In the genomic region with DNA sequence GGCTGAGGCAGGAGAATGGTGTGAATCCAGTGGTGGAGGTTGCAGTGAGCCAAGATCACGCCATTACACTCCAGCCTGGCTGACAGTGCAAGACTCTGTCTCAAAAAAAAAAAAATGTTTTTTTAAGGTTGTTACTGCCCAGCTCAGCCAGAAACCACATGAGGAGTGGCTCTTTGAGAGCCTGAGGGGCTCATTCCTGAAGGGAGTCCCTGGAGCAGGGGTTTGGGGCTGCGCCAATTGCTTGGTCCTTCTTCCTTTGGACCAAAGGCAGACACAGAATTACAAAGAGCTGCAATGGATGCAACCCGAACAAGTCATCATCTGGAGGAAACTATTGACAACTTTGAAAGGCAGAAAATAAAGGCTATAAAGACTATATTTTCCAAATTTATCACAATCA, we compare ENCODE assay signal across 37 cellular contexts.
"Had no signal": no experiment of that assay in that cellular context is flagged by ENCODE, and none has a peak within 500 bp of the region (broad histone marks: within the 10 kb centered on the region; RNA-seq: fewer than 3 reads in every experiment).

No MANE protein-coding gene starts in this region.

- H3K4me3 Mint-ChIP-seq: activated B cell treated with CpG ODN at 0.5 μM for 24 hours; activated CD4-positive, alpha-beta memory T cell treated with anti-CD3 and anti-CD28 coated beads for 36 hours; activated CD4-positive, alpha-beta T cell treated with anti-CD3 and anti-CD28 coated beads, Interleukin-2, amount 10 ng/mL, durations not matched to agents 24 days and 14 days; activated CD8-positive, alpha-beta T cell treated with anti-CD3 and anti-CD28 coated beads for 36 hours; activated naive CD4-positive, alpha-beta T cell treated with anti-CD3 and anti-CD28 coated beads for 36 hours; activated naive CD8-positive, alpha-beta T cell treated with anti-CD3 and anti-CD28 coated beads, Interleukin-2, amount 10 ng/mL, durations not matched to agents 7 days and 5 days; activated naive CD8-positive, alpha-beta T cell treated with anti-CD3 and anti-CD28 coated beads, Interleukin-2, amount 50 U/mL, for 24 hours; activated T-cell treated with anti-CD3 and anti-CD28 coated beads, Interleukin-2, amount 50 U/mL, for 4 hours; activated T-cell treated with anti-CD3 and anti-CD28 coated beads, Interleukin-2, amount 50 U/mL, for 72 hours; activated T-helper 1 cell treated with anti-CD3 and anti-CD28 coated beads, Interleukin-12 subunit alpha, Interleukin-12 subunit beta, Interleukin-2, Interleukin-4 antibody, amounts not matched to agents 30 ng/mL and 10 ng/mL and 1 ng/mL, durations not matched to agents 14 hours and 24 hours and 36 hours; activated T-helper 17 cell treated with anti-CD3 and anti-CD28 coated beads, Interleukin-2, amount 50 U/mL, for 72 hours; brain; central memory CD8-positive, alpha-beta T cell; T-helper 1 cell treated with Interleukin-12 subunit alpha and Interleukin-12 subunit beta and Interleukin-4 antibody, amounts not matched to agents 30 μg/mL and 1 μg/mL, for 36 hours; T-helper 2 cell treated with Interferon-gamma antibody and Interleukin-4, amounts not matched to agents 5 μg/mL and 100 μg/mL, for 36 hours had no signal

- H3K4me1 ChIP-seq: adrenal gland had no signal

- H3K27ac Mint-ChIP-seq: activated B cell treated with CpG ODN at 0.5 μM for 24 hours; activated CD4-positive, alpha-beta memory T cell treated with anti-CD3 and anti-CD28 coated beads for 36 hours; activated CD4-positive, alpha-beta T cell treated with anti-CD3 and anti-CD28 coated beads, Interleukin-2, amount 10 ng/mL, durations not matched to agents 24 days and 14 days; activated CD8-positive, alpha-beta T cell treated with anti-CD3 and anti-CD28 coated beads for 36 hours; activated naive CD4-positive, alpha-beta T cell treated with anti-CD3 and anti-CD28 coated beads for 36 hours; activated naive CD4-positive, alpha-beta T cell treated with anti-CD3 and anti-CD28 coated beads, Interleukin-2, amount 50 U/mL, for 72 hours; activated naive CD8-positive, alpha-beta T cell treated with anti-CD3 and anti-CD28 coated beads, Interleukin-2, amount 10 ng/mL, durations not matched to agents 7 days and 5 days; activated naive CD8-positive, alpha-beta T cell treated with anti-CD3 and anti-CD28 coated beads, Interleukin-2, amount 50 U/mL, for 24 hours; activated T-cell treated with anti-CD3 and anti-CD28 coated beads, Interleukin-2, amount 50 U/mL, for 72 hours; activated T-helper 1 cell treated with anti-CD3 and anti-CD28 coated beads, Interleukin-12 subunit alpha, Interleukin-12 subunit beta, Interleukin-2, Interleukin-4 antibody, amounts not matched to agents 30 ng/mL and 10 ng/mL and 1 ng/mL, durations not matched to agents 14 hours and 24 hours and 36 hours; activated T-helper 17 cell treated with anti-CD3 and anti-CD28 coated beads, Interleukin-2, amount 50 U/mL, for 72 hours; brain; T-helper 1 cell treated with Interleukin-12 subunit alpha and Interleukin-12 subunit beta and Interleukin-4 antibody, amounts not matched to agents 30 μg/mL and 1 μg/mL, for 36 hours; T-helper 2 cell treated with Interferon-gamma antibody and Interleukin-4, amounts not matched to agents 5 μg/mL and 100 μg/mL, for 36 hours had no signal

- DNase-seq: activated B cell treated with CpG ODN at 0.5 μM for 24 hours; activated CD4-positive, alpha-beta memory T cell treated with anti-CD3 and anti-CD28 coated beads for 36 hours; activated CD4-positive, alpha-beta T cell treated with anti-CD3 and anti-CD28 coated beads for 4 hours; activated CD4-positive, alpha-beta T cell treated with anti-CD3 and anti-CD28 coated beads, Interleukin-2, amount 10 ng/mL, durations not matched to agents 24 days and 14 days; activated CD4-positive, alpha-beta T cell treated with anti-CD3 and anti-CD28 coated beads, Interleukin-2, amount 50 U/mL, for 1 hour; activated CD4-positive, alpha-beta T cell treated with anti-CD3 and anti-CD28 coated beads, Interleukin-2, amount 50 U/mL, for 4 hours; activated CD4-positive, CD25-positive, alpha-beta regulatory T cell treated with anti-CD3 and anti-CD28 coated beads, Interleukin-2, amount 50 U/mL, for 72 hours; activated CD8-positive, alpha-beta memory T cell treated with anti-CD3 and anti-CD28 coated beads, Interleukin-2, amount 50 U/mL, for 4 hours; activated CD8-positive, alpha-beta T cell treated with anti-CD3 and anti-CD28 coated beads for 36 hours; activated effector memory CD4-positive, alpha-beta T cell treated with anti-CD3 and anti-CD28 coated beads, Interleukin-2, amount 50 U/mL, for 16 hours; activated gamma-delta T cell treated with Interleukin-2 at 50 U/mL for 16 hours; activated naive CD4-positive, alpha-beta T cell; activated naive CD4-positive, alpha-beta T cell treated with anti-CD3 and anti-CD28 coated beads for 36 hours; activated naive CD4-positive, alpha-beta T cell treated with anti-CD3 and anti-CD28 coated beads, Interleukin-2, amount 50 U/mL, for 16 hours; activated naive CD8-positive, alpha-beta T cell treated with anti-CD3 and anti-CD28 coated beads, Interleukin-2, amount 10 ng/mL, durations not matched to agents 7 days and 5 days; activated naive CD8-positive, alpha-beta T cell treated with anti-CD3 and anti-CD28 coated beads, Interleukin-2, amount 50 U/mL, for 24 hours; activated T-cell treated with anti-CD3 and anti-CD28 coated beads for 4 hours; activated T-cell treated with anti-CD3 and anti-CD28 coated beads, Interleukin-2, amount 50 U/mL, for 1 hour; activated T-cell treated with anti-CD3 and anti-CD28 coated beads, Interleukin-2, amount 50 U/mL, for 4 hours; activated T-cell treated with anti-CD3 and anti-CD28 coated beads, Interleukin-2, amount 50 U/mL, for 72 hours; adrenal gland; amniotic stem cell; aorta; caudate nucleus; cerebellar nuclear complex; T-helper 1 cell; T-helper 2 cell; T-helper 9 cell had no signal

- H3K27me3 Mint-ChIP-seq: activated B cell treated with CpG ODN at 0.5 μM for 24 hours; activated CD4-positive, alpha-beta memory T cell treated with anti-CD3 and anti-CD28 coated beads for 36 hours; activated naive CD8-positive, alpha-beta T cell treated with anti-CD3 and anti-CD28 coated beads, Interleukin-2, amount 50 U/mL, for 24 hours; brain had no signal

- H3K9me3 ChIP-seq: adrenal gland had no signal

- ATAC-seq: activated CD8-positive, alpha-beta T cell treated with anti-CD3 and anti-CD28 coated beads for 36 hours; activated naive CD4-positive, alpha-beta T cell treated with anti-CD3 and anti-CD28 coated beads, Interleukin-2, amount 50 U/mL, for 72 hours; activated naive CD8-positive, alpha-beta T cell treated with anti-CD3 and anti-CD28 coated beads, Interleukin-2, amount 50 U/mL, for 24 hours; activated T-cell treated with anti-CD3 and anti-CD28 coated beads, Interleukin-2, amount 50 U/mL, for 4 hours; activated T-cell treated with anti-CD3 and anti-CD28 coated beads, Interleukin-2, amount 50 U/mL, for 72 hours; activated T-helper 17 cell treated with anti-CD3 and anti-CD28 coated beads, Interleukin-2, amount 50 U/mL, for 72 hours had no signal

- H3K4me3 ChIP-seq: adrenal gland, cardiac muscle cell had no signal

- H3K9me3 Mint-ChIP-seq: activated B cell treated with CpG ODN at 0.5 μM for 24 hours; activated CD4-positive, alpha-beta memory T cell treated with anti-CD3 and anti-CD28 coated beads for 36 hours; activated CD4-positive, alpha-beta T cell treated with anti-CD3 and anti-CD28 coated beads, Interleukin-2, amount 10 ng/mL, durations not matched to agents 24 days and 14 days; activated CD8-positive, alpha-beta T cell treated with anti-CD3 and anti-CD28 coated beads for 36 hours; activated naive CD8-positive, alpha-beta T cell treated with anti-CD3 and anti-CD28 coated beads, Interleukin-2, amount 10 ng/mL, durations not matched to agents 7 days and 5 days; activated naive CD8-positive, alpha-beta T cell treated with anti-CD3 and anti-CD28 coated beads, Interleukin-2, amount 50 U/mL, for 24 hours; activated T-cell treated with anti-CD3 and anti-CD28 coated beads, Interleukin-2, amount 50 U/mL, for 4 hours; activated T-cell treated with anti-CD3 and anti-CD28 coated beads, Interleukin-2, amount 50 U/mL, for 72 hours; activated T-helper 1 cell treated with anti-CD3 and anti-CD28 coated beads, Interleukin-12 subunit alpha, Interleukin-12 subunit beta, Interleukin-2, Interleukin-4 antibody, amounts not matched to agents 30 ng/mL and 10 ng/mL and 1 ng/mL, durations not matched to agents 14 hours and 24 hours and 36 hours; activated T-helper 17 cell treated with anti-CD3 and anti-CD28 coated beads, Interleukin-2, amount 50 U/mL, for 72 hours; central memory CD8-positive, alpha-beta T cell; T-helper 1 cell treated with Interleukin-12 subunit alpha and Interleukin-12 subunit beta and Interleukin-4 antibody, amounts not matched to agents 30 μg/mL and 1 μg/mL, for 36 hours; T-helper 2 cell treated with Interferon-gamma antibody and Interleukin-4, amounts not matched to agents 5 μg/mL and 100 μg/mL, for 36 hours had no signal

- H3K36me3 Mint-ChIP-seq: activated CD4-positive, alpha-beta memory T cell treated with anti-CD3 and anti-CD28 coated beads for 36 hours; activated naive CD4-positive, alpha-beta T cell treated with anti-CD3 and anti-CD28 coated beads, Interleukin-2, amount 50 U/mL, for 72 hours; activated naive CD8-positive, alpha-beta T cell treated with anti-CD3 and anti-CD28 coated beads, Interleukin-2, amount 10 ng/mL, durations not matched to agents 7 days and 5 days; brain had no signal

- H3K36me3 ChIP-seq: adrenal gland, cardiac muscle cell had no signal

- H3K27ac ChIP-seq: adrenal gland, cardiac muscle cell, VCaP had no signal

- H3K4me1 Mint-ChIP-seq: activated B cell treated with CpG ODN at 0.5 μM for 24 hours; activated CD4-positive, alpha-beta T cell treated with anti-CD3 and anti-CD28 coated beads, Interleukin-2, amount 10 ng/mL, durations not matched to agents 24 days and 14 days; activated naive CD8-positive, alpha-beta T cell treated with anti-CD3 and anti-CD28 coated beads, Interleukin-2, amount 10 ng/mL, durations not matched to agents 7 days and 5 days; activated naive CD8-positive, alpha-beta T cell treated with anti-CD3 and anti-CD28 coated beads, Interleukin-2, amount 50 U/mL, for 24 hours; activated T-helper 17 cell treated with anti-CD3 and anti-CD28 coated beads, Interleukin-2, amount 50 U/mL, for 72 hours; brain; central memory CD8-positive, alpha-beta T cell had no signal

- H3K27me3 ChIP-seq: adrenal gland, cardiac muscle cell had no signal
